ENCODE assay signal across 1 cellular context in genomic region chr1:8848663-8849386, GRCh38.
A peak's percentile ranks its signal among the peaks of the same experiment; 100 is the strongest.
TF ChIP-seq lines count a peak whose summit lies in the region.

No MANE protein-coding gene starts in this region.

TF ChIP-seq in HepG2, 621 proteins besides CTCF, POLR2A, EP300 and RAD21 (continued from another document and continues in another):
- TF ChIP-seq KIAA2018 (CRISPR knock-in tag; IDR thresholded peaks at IDR 0.05; ENCODE audit: borderline replicate concordance): no peak
- TF ChIP-seq CHCHD3 (CRISPR knock-in tag; IDR thresholded peaks at IDR 0.05): no peak
- TF ChIP-seq SIN3A (IDR thresholded peaks at IDR 0.05; ENCODE audit: borderline replicate concordance, low read depth, low read length): peak; percentile 83; the same call in 1 of the 2 replicates
- TF ChIP-seq ZSCAN9 (CRISPR knock-in tag; IDR thresholded peaks at IDR 0.05; ENCODE audit: borderline replicate concordance): peak; percentile 81
- TF ChIP-seq ZNF737 (CRISPR knock-in tag; IDR thresholded peaks at IDR 0.05; ENCODE audit: borderline replicate concordance): no peak
- peak; percentile 48; the same call in 1 of the 2 replicates for TF ChIP-seq HMG20A (CRISPR knock-in tag; IDR thresholded peaks at IDR 0.05; ENCODE audit: borderline replicate concordance)
- TF ChIP-seq NR2F2 (IDR thresholded peaks at IDR 0.05; ENCODE audit: borderline replicate concordance, low read depth): no peak
- TF ChIP-seq PRDM4 (CRISPR knock-in tag; IDR thresholded peaks at IDR 0.05; ENCODE audit: borderline replicate concordance): no peak
- TF ChIP-seq IRX3 (CRISPR knock-in tag; IDR thresholded peaks at IDR 0.05; ENCODE audit: borderline replicate concordance, low read depth): no peak
- no peak; the same call in 1 of the 2 replicates for TF ChIP-seq ZIK1 (CRISPR knock-in tag; IDR thresholded peaks at IDR 0.05; ENCODE audit: borderline replicate concordance, low read depth)
- no peak for TF ChIP-seq ATF1 (CRISPR knock-in tag; IDR thresholded peaks at IDR 0.05)
- TF ChIP-seq ZNF777 (CRISPR knock-in tag; IDR thresholded peaks at IDR 0.05): no peak
- 0 out of 2 replicates have a peak, but pooled peaks have one; percentile 72 for TF ChIP-seq ZNF614 (CRISPR knock-in tag; IDR thresholded peaks at IDR 0.05; ENCODE audit: borderline replicate concordance)
- peak; percentile 54; the same call in 1 of the 2 replicates for TF ChIP-seq ZNF264 (CRISPR knock-in tag; IDR thresholded peaks at IDR 0.05)
- TF ChIP-seq NPAS2 (CRISPR knock-in tag; IDR thresholded peaks at IDR 0.05; ENCODE audit: borderline replicate concordance): no peak
- TF ChIP-seq MLXIP (CRISPR knock-in tag; IDR thresholded peaks at IDR 0.05; ENCODE audit: borderline replicate concordance): no peak
- no peak for TF ChIP-seq KLF11 (CRISPR knock-in tag; IDR thresholded peaks at IDR 0.05)
- no peak for TF ChIP-seq GMEB2 (CRISPR knock-in tag; IDR thresholded peaks at IDR 0.05; ENCODE audit: low read depth)
- TF ChIP-seq SMAD3 (CRISPR knock-in tag; IDR thresholded peaks at IDR 0.05): peak; percentile 48; the same call in 1 of the 2 replicates
- peak; percentile 71; the same call in 1 of the 2 replicates for TF ChIP-seq ARID5B (CRISPR knock-in tag; IDR thresholded peaks at IDR 0.05)
- TF ChIP-seq IRF9 (CRISPR knock-in tag; IDR thresholded peaks at IDR 0.05; ENCODE audit: borderline replicate concordance): 0 out of 2 replicates have a peak, but pooled peaks have one; percentile 33
- TF ChIP-seq IKZF5 (CRISPR knock-in tag; IDR thresholded peaks at IDR 0.05): peak; percentile 83
- no peak for TF ChIP-seq ZNF724P (CRISPR knock-in tag; IDR thresholded peaks at IDR 0.05; ENCODE audit: borderline replicate concordance)
- no peak for TF ChIP-seq ZNF484 (CRISPR knock-in tag; IDR thresholded peaks at IDR 0.05; ENCODE audit: borderline replicate concordance, low read depth)
- no peak for TF ChIP-seq JARID2 (CRISPR knock-in tag; IDR thresholded peaks at IDR 0.05; ENCODE audit: insufficient replicate concordance)
- TF ChIP-seq SP1 (IDR thresholded peaks at IDR 0.05): no peak
- TF ChIP-seq SP1 (CRISPR knock-in tag; IDR thresholded peaks at IDR 0.05): no peak
- no peak for TF ChIP-seq MXD1 (CRISPR knock-in tag; IDR thresholded peaks at IDR 0.05)
- TF ChIP-seq ASH2L (IDR thresholded peaks at IDR 0.05; ENCODE audit: insufficient read length, low read depth, low read length): peak; percentile 26
- TF ChIP-seq DMAP1 (CRISPR knock-in tag; IDR thresholded peaks at IDR 0.05): no peak; the same call in 1 of the 2 replicates
- TF ChIP-seq BATF2 (CRISPR knock-in tag; IDR thresholded peaks at IDR 0.05): no peak
- TF ChIP-seq SYNCRIP (IDR thresholded peaks at IDR 0.05; ENCODE audit: insufficient read depth, low read depth, low read length): no peak
- TF ChIP-seq DRAP1 (CRISPR knock-in tag; IDR thresholded peaks at IDR 0.05): peak; percentile 62
